ENCODE assay signal across 5 cellular contexts in the genomic region with DNA sequence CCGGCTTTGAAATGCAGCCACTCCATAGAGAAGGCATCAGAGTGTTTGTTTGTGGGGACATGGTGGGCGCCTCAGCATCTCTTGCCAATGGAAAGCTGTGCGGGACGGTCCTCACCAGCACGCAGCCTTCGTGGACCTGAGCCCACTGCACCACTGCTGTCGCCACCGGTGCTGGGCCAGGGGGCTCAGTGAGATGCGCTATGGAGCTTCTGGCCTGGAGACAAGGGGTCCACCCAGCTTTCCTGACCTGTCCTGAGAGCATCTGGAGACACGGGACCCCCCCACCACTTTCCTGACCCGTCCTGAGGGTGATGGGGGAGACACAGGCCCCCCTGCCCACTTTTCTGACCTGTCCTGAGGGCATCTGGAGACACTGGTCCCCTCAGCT.
"Had no signal": no experiment of that assay in that cellular context is flagged by ENCODE, and none has a peak within 500 bp of the region (broad histone marks: within the 10 kb centered on the region; RNA-seq: fewer than 3 reads in every experiment).

No MANE protein-coding gene starts in this region.

- H3K4me3 ChIP-seq: K562 had no signal

- FAIRE-seq: HepG2, HTR-8/SVneo, K562 had no signal

- ATAC-seq: HepG2, K562 had no signal

- DNase-seq: IMR-90 had no signal

- H3K27ac ChIP-seq: HL-60 had no signal
